In the genomic region with DNA sequence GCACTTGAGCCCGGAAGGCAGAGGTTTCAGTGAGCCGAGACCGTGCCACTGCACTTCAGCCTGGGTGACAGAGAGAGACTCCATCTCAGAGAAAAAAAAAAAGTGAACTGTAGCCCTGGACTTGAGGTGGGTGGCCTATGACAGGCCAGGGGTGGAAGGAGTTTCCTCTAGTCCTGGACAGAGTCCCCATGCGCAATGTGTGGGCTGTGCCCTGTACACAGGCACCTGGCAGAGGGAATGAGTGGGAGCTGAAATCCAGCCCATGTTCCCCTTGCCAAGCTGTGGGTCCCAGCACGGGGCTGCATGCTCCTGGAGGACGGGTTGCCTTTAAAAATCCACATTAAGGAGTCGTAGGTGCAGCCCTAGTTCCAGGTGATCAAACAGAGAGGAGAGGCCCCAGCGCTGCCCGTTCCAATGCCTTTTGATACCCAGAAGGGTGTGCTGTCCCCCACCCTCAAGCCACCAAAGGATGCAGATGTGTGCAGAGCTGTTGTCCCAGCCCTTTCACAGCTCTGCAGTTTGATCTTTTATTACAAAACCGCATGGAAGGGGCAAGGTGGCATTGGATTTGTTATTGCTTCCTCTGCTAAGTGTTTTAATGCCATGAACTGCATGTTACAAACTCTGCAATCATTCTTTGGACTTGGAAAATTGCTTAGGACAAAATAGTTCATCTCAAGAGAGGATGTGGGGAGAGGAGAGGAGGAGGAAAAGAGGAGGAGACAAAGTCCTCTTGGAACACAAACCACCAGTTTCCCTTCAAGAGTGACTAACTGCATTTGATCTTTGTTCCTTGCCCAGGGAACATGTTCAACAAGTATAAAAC, we compare ENCODE assay signal across 10 cellular contexts. TPM values are rescaled to one million over a fixed set of nuclear protein-coding genes. Genes with fewer than 3 reads are reported as not detected.
DNase-seq lines count a peak whose midpoint lies in the region; ATAC-seq, FAIRE-seq and TF ChIP-seq lines count a peak whose summit lies in the region.
"Had no signal": no experiment of that assay in that cellular context is flagged by ENCODE, and none has a peak within 500 bp of the region (broad histone marks: within the 10 kb centered on the region; RNA-seq: fewer than 3 reads in every experiment).

No MANE protein-coding gene starts in this region.

- H3K36me3 ChIP-seq in pancreas, result no peaks in the 10 kb centered on the region

- H3K4me1 ChIP-seq in foreskin keratinocyte (no peaks in the 10 kb centered on the region), pancreas (no peaks in the 10 kb centered on the region)

- H3K9me3 ChIP-seq in pancreas, result no peaks in the 10 kb centered on the region

- no peak for TF ChIP-seq CTCF in foreskin keratinocyte (conservative IDR thresholded peaks at IDR 0.05)
- TF ChIP-seq CTCF in pancreas (IDR thresholded peaks at IDR 0.05), result no peak

- no peak overlapping the region for H3K4me3 ChIP-seq in pancreas

- H3K27ac ChIP-seq in foreskin keratinocyte (no peak overlapping the region), pancreas (no peak overlapping the region)

- DNase-seq in COLO668 (lab: John Stamatoyannopoulos, UW; ENCODE audit: unreplicated experiment) (peak; percentile 3), UCSD-AML1 (lab: John Stamatoyannopoulos, UW; ENCODE audit: unreplicated experiment) (peak; percentile 12), foreskin keratinocyte (peak in 1 of 2 donors; percentile 18), pancreas (no peak), NCI-H510A (lab: John Stamatoyannopoulos, UW) (no peak), G401 (ENCODE audit: low spot score) (no peak)
- no peak for DNase-seq in effector CD8-positive, alpha-beta T cell (lab: John Stamatoyannopoulos, UW)
- DNase-seq: activated CD4-positive, alpha-beta T cell treated with anti-CD3 and anti-CD28 coated beads for 1 hour had no signal

- ATAC-seq in foreskin keratinocyte (peak; percentile 7), pancreas (peak in 3 of 4 donors; percentile 19 to 40 (median 36)), HG02588 (IDR thresholded peaks at IDR 0.05; ENCODE audit: unreplicated experiment) (no peak)
- ATAC-seq: activated T-helper 17 cell treated with anti-CD3 and anti-CD28 coated beads, Interleukin-2, amount 50 U/mL, for 72 hours had no signal

- H3K27me3 ChIP-seq in foreskin keratinocyte, result no peaks in the 10 kb centered on the region
- H3K27me3 ChIP-seq in pancreas, result peaks cover 0 to 11% (median 0%) of the 10 kb centered on the region in 4 donors

- WGBS in pancreas, 2 donors, result 74 to 76% methylated on average over 10 of the region's 10 CpGs

- in situ Hi-C loops in G401 (cut with HindIII; ENCODE audit: low sequenced_read_pairs), result no loop called here

- FAIRE-seq in pancreas (lab: Jason Lieb, UNC), result peak; percentile 64

- intact Hi-C loops in pancreas (cut with DNase I), result no loop called here

RNA-seq across cellular contexts. Expression of gene PDK3, which starts 38.0 kb away (rescaled TPM):
- 7.9 and 8.6 TPM in 2 replicates for total RNA-seq in foreskin keratinocyte
- 4.3 TPM in 2 replicates for polyA plus RNA-seq in foreskin keratinocyte
- 10 to 100 TPM in 1 of 6 donors, 1 to 10 TPM in 5; 4.7 to 10.1 (median 6.0) TPM for total RNA-seq in pancreas
- 1 to 10 TPM; 2.4 to 3.9 TPM for polyA plus RNA-seq in pancreas
- 21.7 and 27.8 TPM in 2 replicates for total RNA-seq in G401 (2014; rRNA removed; shearing (Covaris generic))

Comparison
In these comparisons a context has a peak if more than half of its experiments do, and no peak if none do; other contexts are left out.
1. DNase-seq: peak in COLO668 (single experiment) and UCSD-AML1 (single experiment); none in pancreas (0 of 6), effector CD8-positive, alpha-beta T cell (single experiment), NCI-H510A (single experiment) and G401 (single experiment).